ENCODE assay signal across 17 cellular contexts in the genomic region with DNA sequence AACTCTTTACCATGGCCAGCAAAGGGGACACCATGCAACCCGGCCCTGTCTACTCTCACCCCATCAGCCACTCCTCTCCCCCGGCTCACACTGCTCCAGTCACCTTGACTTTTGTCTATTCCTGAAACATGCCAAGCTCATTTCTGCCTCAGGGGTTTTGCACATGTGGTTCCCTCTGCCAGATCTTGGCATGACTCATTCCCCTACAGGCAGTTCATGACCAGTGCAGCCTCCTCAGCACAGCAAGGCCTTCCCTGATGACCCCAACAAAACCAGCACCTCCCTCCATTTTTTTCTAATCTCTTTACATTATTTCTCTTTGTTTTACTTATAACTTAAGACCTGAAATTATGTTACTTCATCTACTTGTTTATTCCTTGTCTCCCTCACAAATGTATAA. TPM values are rescaled to one million over a fixed set of nuclear protein-coding genes. Genes with fewer than 3 reads are reported as not detected.
A peak's percentile ranks its signal among the peaks of the same experiment; 100 is the strongest.
DNase-seq lines count a peak whose midpoint lies in the region; ATAC-seq, FAIRE-seq and TF ChIP-seq lines count a peak whose summit lies in the region.
"Had no signal": no experiment of that assay in that cellular context is flagged by ENCODE, and none has a peak within 500 bp of the region (broad histone marks: within the 10 kb centered on the region; RNA-seq: fewer than 3 reads in every experiment).

No MANE protein-coding gene starts in this region.

- H3K18ac ChIP-seq in trophoblast cell (ENCODE audit: low read length), result no peak overlapping the region

- no peaks in the 10 kb centered on the region for H3K79me1 ChIP-seq in trophoblast cell (ENCODE audit: low read length)

- no peaks in the 10 kb centered on the region for H3K4me1 ChIP-seq in trophoblast cell (ENCODE audit: control insufficient read depth in 1 of 2, insufficient read depth in 2 of 2, low read length in 2 of 2)
- H3K4me1 ChIP-seq: stomach had no signal

- H3K4ac ChIP-seq in trophoblast cell (ENCODE audit: low read depth, low read length), result no peak overlapping the region

- no peak overlapping the region for H4K8ac ChIP-seq in trophoblast cell (ENCODE audit: low read depth, low read length)

- H3K4me2 ChIP-seq in trophoblast cell (ENCODE audit: low read length), result no peak overlapping the region
- H3K4me2 ChIP-seq: smooth muscle cell had no signal

- H3K4me3 ChIP-seq in bronchial epithelial cell (ENCODE audit: low read depth, low read length) (no peak overlapping the region), trophoblast cell (ENCODE audit: low read depth, low read length) (no peak overlapping the region)
- H3K4me3 ChIP-seq: ovary, smooth muscle cell, stomach had no signal

- H2AFZ ChIP-seq in trophoblast cell (ENCODE audit: insufficient read depth, low read length, poor library complexity), result no peak overlapping the region

- H4K91ac ChIP-seq in trophoblast cell (ENCODE audit: low read depth, low read length), result no peak overlapping the region

- H3K23ac ChIP-seq in trophoblast cell (ENCODE audit: low read length), result no peak overlapping the region

- H3K27ac ChIP-seq in trophoblast cell (ENCODE audit: low read depth, low read length), result no peak overlapping the region
- H3K27ac ChIP-seq: ovary, stomach had no signal

- H3K79me2 ChIP-seq in trophoblast cell (ENCODE audit: control insufficient read depth, insufficient read depth, low read length, poor library complexity), result no peaks in the 10 kb centered on the region

- H2BK12ac ChIP-seq in trophoblast cell (ENCODE audit: low read length), result no peak overlapping the region

- no CpG with 5 or more reads among the region's 2 CpGs for WGBS in trophoblast cell (ENCODE audit: extremely low coverage, insufficient coverage, insufficient read length)

- no peak overlapping the region for H3K14ac ChIP-seq in trophoblast cell (ENCODE audit: low read length)

- no peak overlapping the region for H4K12ac ChIP-seq in trophoblast cell (ENCODE audit: low read depth, low read length)

- H2BK120ac ChIP-seq in trophoblast cell (ENCODE audit: insufficient read depth, low read length, poor library complexity), result no peak overlapping the region

- peaks cover 3% of the 10 kb centered on the region for H3K9me3 ChIP-seq in trophoblast cell (ENCODE audit: insufficient read depth, low read depth, low read length)
- H3K9me3 ChIP-seq: ovary had no signal

- H3K9ac ChIP-seq in trophoblast cell (ENCODE audit: low read length), result no peak overlapping the region

- no peak overlapping the region for H2BK5ac ChIP-seq in trophoblast cell (ENCODE audit: low read depth, low read length, poor library complexity)

- peak; percentile 26 for TF ChIP-seq CTCF in bronchial epithelial cell (IDR thresholded peaks at IDR 0.05; ENCODE audit: insufficient read depth, low read length, severe bottlenecking)

- ATAC-seq in GM18861 (IDR thresholded peaks at IDR 0.05; ENCODE audit: unreplicated experiment), result no peak

- DNase-seq in NCI-H345 (lab: John Stamatoyannopoulos, UW) (peak; percentile 21), NCI-H345 treated with DMSO at 0.1 percent for 48 hours (lab: John Stamatoyannopoulos, UW; ENCODE audit: unreplicated experiment) (no peak), HTR-8/SVneo (ENCODE audit: insufficient read length, low spot score) (peak; percentile 21), bronchial epithelial cell (ENCODE audit: low read depth) (peak; percentile 72), trophoblast cell (peak; percentile 62 to 76), NCI-H446 treated with DMSO at 0.1 percent for 48 hours (lab: John Stamatoyannopoulos, UW) (no peak), activated gamma-delta T cell (lab: John Stamatoyannopoulos, UW) (no peak)
- DNase-seq: activated CD8-positive, alpha-beta memory T cell treated with anti-CD3 and anti-CD28 coated beads for 24 hours; immature natural killer cell; midbrain; ovary; SHP77; stomach had no signal

- H2AK5ac ChIP-seq in trophoblast cell (ENCODE audit: low read length), result no peak overlapping the region

- H3K36me3 ChIP-seq in bronchial epithelial cell (ENCODE audit: control insufficient read depth, insufficient read depth, low read length) (no peaks in the 10 kb centered on the region), trophoblast cell (ENCODE audit: control insufficient read depth in 1 of 2, insufficient read depth in 2 of 2, low read length in 2 of 2) (no peaks in the 10 kb centered on the region)
- H3K36me3 ChIP-seq: ovary, stomach had no signal

- FAIRE-seq in HTR-8/SVneo (lab: Jason Lieb, UNC) (no peak), bronchial epithelial cell (lab: Jason Lieb, UNC) (no peak)
- FAIRE-seq: frontal cortex had no signal

- H3K27me3 ChIP-seq in bronchial epithelial cell (ENCODE audit: control insufficient read depth, insufficient read depth, low read length), result peaks cover 2% of the 10 kb centered on the region
- no peaks in the 10 kb centered on the region for H3K27me3 ChIP-seq in trophoblast cell (ENCODE audit: insufficient read depth, low read length)
- H3K27me3 ChIP-seq: ovary had no signal

RNA-seq across cellular contexts. Expression of gene GJB5, which starts 58.6 kb away (rescaled TPM):
- total RNA-seq in bronchial epithelial cell, result 95.8 and 101 TPM in 2 replicates
- 0.05 and 0.10 TPM in 2 replicates for polyA plus RNA-seq in trophoblast cell (2013)
- total RNA-seq: A673, frontal cortex, ovary had no signal
- polyA plus RNA-seq: immature natural killer cell, ovary had no signal

Comparison
In these comparisons a context has a peak if more than half of its experiments do, and no peak if none do; other contexts are left out.
1. DNase-seq: peak in NCI-H345 (single experiment), HTR-8/SVneo (single experiment), bronchial epithelial cell (single experiment) and trophoblast cell (2 of 2); none in NCI-H345 treated with DMSO at 0.1 percent for 48 hours (single experiment), NCI-H446 treated with DMSO at 0.1 percent for 48 hours (single experiment) and activated gamma-delta T cell (single experiment).